ENCODE assay signal across 14 cellular contexts in the genomic region with DNA sequence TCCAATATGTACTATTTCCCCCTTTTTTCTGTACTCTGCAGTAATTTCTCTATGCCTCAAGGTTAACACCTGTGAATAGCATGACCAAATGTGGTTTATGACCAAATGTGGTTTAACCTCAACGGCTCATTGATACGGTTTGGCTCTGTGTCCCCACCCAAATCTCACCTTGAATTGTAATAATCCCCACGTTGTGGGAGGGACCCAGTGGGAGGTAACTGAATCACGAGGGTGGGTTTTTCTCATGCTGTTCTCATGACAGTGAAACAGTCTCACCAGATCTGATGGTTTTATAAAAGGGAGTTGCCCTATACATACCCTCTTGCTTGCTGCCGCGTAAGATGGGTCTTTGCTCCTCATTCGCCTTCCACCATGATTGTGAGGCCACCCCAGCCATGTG. TPM values are rescaled to one million over a fixed set of nuclear protein-coding genes. Genes with fewer than 3 reads are reported as not detected.
DNase-seq lines count a peak whose midpoint lies in the region; ATAC-seq and TF ChIP-seq lines count a peak whose summit lies in the region.
"Had no signal": no experiment of that assay in that cellular context is flagged by ENCODE, and none has a peak within 500 bp of the region (broad histone marks: within the 10 kb centered on the region; RNA-seq: fewer than 3 reads in every experiment).

No MANE protein-coding gene starts in this region.

- intact Hi-C loops in activated T-helper 2 cell treated with anti-CD3 and anti-CD28 coated beads, Interferon-gamma antibody, Interleukin-2, Interleukin-4, amounts not matched to agents 10 μg/mL and 5 μg/mL and 100 μg/mL, durations not matched to agents 14 hours and 24 hours and 36 hours (cut with micrococcal nuclease) = no loop called here

- no peak for TF ChIP-seq CTCF in endodermal cell (conservative IDR thresholded peaks at IDR 0.05)

- peaks cover 96% of the 10 kb centered on the region for H3K36me3 ChIP-seq in endodermal cell (ENCODE audit: control insufficient read depth, insufficient read depth, low read length)

- peaks cover 6% of the 10 kb centered on the region for H3K9me3 Mint-ChIP-seq in activated CD8-positive, alpha-beta memory T cell treated with anti-CD3 and anti-CD28 coated beads, Interleukin-2, amount 10 ng/mL, durations not matched to agents 7 days and 5 days (ENCODE audit: low read depth)
- peaks cover 3% of the 10 kb centered on the region for H3K9me3 Mint-ChIP-seq in activated T-helper 2 cell treated with anti-CD3 and anti-CD28 coated beads, Interferon-gamma antibody, Interleukin-2, Interleukin-4, amounts not matched to agents 10 μg/mL and 5 μg/mL and 100 μg/mL, durations not matched to agents 14 hours and 24 hours and 36 hours
- no peaks in the 10 kb centered on the region for H3K9me3 Mint-ChIP-seq in endodermal cell

- no peak overlapping the region for H3K27ac ChIP-seq in endodermal cell (ENCODE audit: low read depth, low read length)

- H3K27me3 Mint-ChIP-seq in activated CD8-positive, alpha-beta memory T cell treated with anti-CD3 and anti-CD28 coated beads, Interleukin-2, amount 10 ng/mL, durations not matched to agents 7 days and 5 days = no peaks in the 10 kb centered on the region
- H3K27me3 Mint-ChIP-seq in activated T-helper 2 cell treated with anti-CD3 and anti-CD28 coated beads, Interferon-gamma antibody, Interleukin-2, Interleukin-4, amounts not matched to agents 10 μg/mL and 5 μg/mL and 100 μg/mL, durations not matched to agents 14 hours and 24 hours and 36 hours (ENCODE audit: low read depth) = no peaks in the 10 kb centered on the region
- no peaks in the 10 kb centered on the region for H3K27me3 Mint-ChIP-seq in endodermal cell (ENCODE audit: insufficient read depth)

- no peak overlapping the region for H3K4me3 Mint-ChIP-seq in activated CD8-positive, alpha-beta memory T cell treated with anti-CD3 and anti-CD28 coated beads, Interleukin-2, amount 10 ng/mL, durations not matched to agents 7 days and 5 days
- no peak overlapping the region for H3K4me3 Mint-ChIP-seq in activated T-helper 2 cell treated with anti-CD3 and anti-CD28 coated beads, Interferon-gamma antibody, Interleukin-2, Interleukin-4, amounts not matched to agents 10 μg/mL and 5 μg/mL and 100 μg/mL, durations not matched to agents 14 hours and 24 hours and 36 hours (ENCODE audit: low read depth)
- H3K4me3 Mint-ChIP-seq in endodermal cell = no peak overlapping the region

- no peaks in the 10 kb centered on the region for H3K27me3 ChIP-seq in endodermal cell (ENCODE audit: control insufficient read depth, insufficient read depth, low read length, poor library complexity, severe bottlenecking)

- no peak overlapping the region for H3K9ac ChIP-seq in endodermal cell (ENCODE audit: extremely low read depth, low read length, poor library complexity, severe bottlenecking)

- peak; percentile 70 for ATAC-seq in activated CD8-positive, alpha-beta memory T cell treated with anti-CD3 and anti-CD28 coated beads, Interleukin-2, amount 10 ng/mL, durations not matched to agents 7 days and 5 days
- peak; percentile 74 for ATAC-seq in HG02885 (IDR thresholded peaks at IDR 0.05; ENCODE audit: poor library complexity, unreplicated experiment)
- no peak for ATAC-seq in HG03039 (IDR thresholded peaks at IDR 0.05; ENCODE audit: unreplicated experiment)

- no peaks in the 10 kb centered on the region for H3K4me1 ChIP-seq in endodermal cell (ENCODE audit: control insufficient read depth, insufficient read depth, low read length)

- H3K9me3 ChIP-seq in endodermal cell (ENCODE audit: control insufficient read depth, low read length) = no peaks in the 10 kb centered on the region

- peak overlapping the region; percentile 71 for H3K27ac Mint-ChIP-seq in activated CD8-positive, alpha-beta memory T cell treated with anti-CD3 and anti-CD28 coated beads, Interleukin-2, amount 10 ng/mL, durations not matched to agents 7 days and 5 days
- H3K27ac Mint-ChIP-seq in activated T-helper 2 cell treated with anti-CD3 and anti-CD28 coated beads, Interferon-gamma antibody, Interleukin-2, Interleukin-4, amounts not matched to agents 10 μg/mL and 5 μg/mL and 100 μg/mL, durations not matched to agents 14 hours and 24 hours and 36 hours = peak overlapping the region; percentile 50
- no peak overlapping the region for H3K27ac Mint-ChIP-seq in endodermal cell

- 68 to 77% methylated on average over 4 to 7 of the region's 7 CpGs for WGBS in endodermal cell (ENCODE audit: insufficient coverage in 1 of 2, insufficient read length in 1 of 2), 2 experiments

- no peak overlapping the region for H3K4me3 ChIP-seq in endodermal cell (ENCODE audit: low read length)

- H3K36me3 Mint-ChIP-seq in activated CD8-positive, alpha-beta memory T cell treated with anti-CD3 and anti-CD28 coated beads, Interleukin-2, amount 10 ng/mL, durations not matched to agents 7 days and 5 days = peaks cover 89% of the 10 kb centered on the region
- H3K36me3 Mint-ChIP-seq in activated T-helper 2 cell treated with anti-CD3 and anti-CD28 coated beads, Interferon-gamma antibody, Interleukin-2, Interleukin-4, amounts not matched to agents 10 μg/mL and 5 μg/mL and 100 μg/mL, durations not matched to agents 14 hours and 24 hours and 36 hours (ENCODE audit: low read depth) = peaks cover 92% of the 10 kb centered on the region
- peaks cover 79% of the 10 kb centered on the region for H3K36me3 Mint-ChIP-seq in endodermal cell (ENCODE audit: low read depth)

- peak; percentile 63 for DNase-seq in activated CD8-positive, alpha-beta memory T cell treated with anti-CD3 and anti-CD28 coated beads, Interleukin-2, amount 10 ng/mL, durations not matched to agents 7 days and 5 days
- DNase-seq in activated CD8-positive, alpha-beta memory T cell treated with anti-CD3 and anti-CD28 coated beads, Interleukin-2, amount 50 U/mL, for 48 hours = no peak
- no peak for DNase-seq in activated T-helper 2 cell treated with anti-CD3 and anti-CD28 coated beads, Interferon-gamma antibody, Interleukin-2, Interleukin-4, amounts not matched to agents 10 μg/mL and 5 μg/mL and 100 μg/mL, durations not matched to agents 14 hours and 24 hours and 36 hours (ENCODE audit: low spot score)
- peak; percentile 15 for DNase-seq in stimulated activated CD8-positive, alpha-beta memory T cell treated with anti-CD3 and anti-CD28 coated beads, Interleukin-4, amount 100 ng/mL, for 24 hours (ENCODE audit: low read depth)
- DNase-seq in endodermal cell (no peak), inferior parietal cortex (ENCODE audit: extremely low spot score) (no peak)
- DNase-seq: ACHN, cerebellar nuclear complex, EL, kidney, NCI-H1436, small intestine had no signal

- peaks cover 63% of the 10 kb centered on the region for H3K4me1 Mint-ChIP-seq in activated CD8-positive, alpha-beta memory T cell treated with anti-CD3 and anti-CD28 coated beads, Interleukin-2, amount 10 ng/mL, durations not matched to agents 7 days and 5 days
- H3K4me1 Mint-ChIP-seq in activated T-helper 2 cell treated with anti-CD3 and anti-CD28 coated beads, Interferon-gamma antibody, Interleukin-2, Interleukin-4, amounts not matched to agents 10 μg/mL and 5 μg/mL and 100 μg/mL, durations not matched to agents 14 hours and 24 hours and 36 hours (ENCODE audit: low read depth) = peaks cover 66% of the 10 kb centered on the region
- no peaks in the 10 kb centered on the region for H3K4me1 Mint-ChIP-seq in endodermal cell

- CTCF ChIA-PET in activated CD8-positive, alpha-beta memory T cell treated with anti-CD3 and anti-CD28 coated beads, Interleukin-2, amount 10 ng/mL, durations not matched to agents 7 days and 5 days (lab: Charles Lee) = interaction anchor here (1.4 kb wide), 1 partner anchor 37 kb away, joined by 3 read pairs; no protein-coding TSS in a partner anchor

RNA-seq across cellular contexts. Expression of gene DEK, which starts 18.7 kb away (rescaled TPM):
- total RNA-seq in activated CD8-positive, alpha-beta memory T cell treated with anti-CD3 and anti-CD28 coated beads, Interleukin-2, amount 10 ng/mL, durations not matched to agents 7 days and 5 days = 100 to 1,000 TPM; 209 to 218 TPM
- 182 and 198 TPM in 2 replicates for total RNA-seq in activated T-helper 2 cell treated with anti-CD3 and anti-CD28 coated beads, Interferon-gamma antibody, Interleukin-2, Interleukin-4, amounts not matched to agents 10 μg/mL and 5 μg/mL and 100 μg/mL, durations not matched to agents 14 hours and 24 hours and 36 hours
- 100 to 1,000 TPM; 139 to 171 TPM for total RNA-seq in endodermal cell
- polyA plus RNA-seq in endodermal cell (2013, experiment 1 of 2) = 179 TPM
- 187 TPM for polyA plus RNA-seq in endodermal cell (2013, experiment 2 of 2)

Comparison
In these comparisons a context has a peak if more than half of its experiments do, and no peak if none do; other contexts are left out.
1. DNase-seq: peak in activated CD8-positive, alpha-beta memory T cell treated with anti-CD3 and anti-CD28 coated beads, Interleukin-2, amount 10 ng/mL, durations not matched to agents 7 days and 5 days (single experiment) and stimulated activated CD8-positive, alpha-beta memory T cell treated with anti-CD3 and anti-CD28 coated beads, Interleukin-4, amount 100 ng/mL, for 24 hours (single experiment); none in activated CD8-positive, alpha-beta memory T cell treated with anti-CD3 and anti-CD28 coated beads, Interleukin-2, amount 50 U/mL, for 48 hours (single experiment), activated T-helper 2 cell treated with anti-CD3 and anti-CD28 coated beads, Interferon-gamma antibody, Interleukin-2, Interleukin-4, amounts not matched to agents 10 μg/mL and 5 μg/mL and 100 μg/mL, durations not matched to agents 14 hours and 24 hours and 36 hours (single experiment), endodermal cell (single experiment) and inferior parietal cortex (single experiment).